In the genomic region with DNA sequence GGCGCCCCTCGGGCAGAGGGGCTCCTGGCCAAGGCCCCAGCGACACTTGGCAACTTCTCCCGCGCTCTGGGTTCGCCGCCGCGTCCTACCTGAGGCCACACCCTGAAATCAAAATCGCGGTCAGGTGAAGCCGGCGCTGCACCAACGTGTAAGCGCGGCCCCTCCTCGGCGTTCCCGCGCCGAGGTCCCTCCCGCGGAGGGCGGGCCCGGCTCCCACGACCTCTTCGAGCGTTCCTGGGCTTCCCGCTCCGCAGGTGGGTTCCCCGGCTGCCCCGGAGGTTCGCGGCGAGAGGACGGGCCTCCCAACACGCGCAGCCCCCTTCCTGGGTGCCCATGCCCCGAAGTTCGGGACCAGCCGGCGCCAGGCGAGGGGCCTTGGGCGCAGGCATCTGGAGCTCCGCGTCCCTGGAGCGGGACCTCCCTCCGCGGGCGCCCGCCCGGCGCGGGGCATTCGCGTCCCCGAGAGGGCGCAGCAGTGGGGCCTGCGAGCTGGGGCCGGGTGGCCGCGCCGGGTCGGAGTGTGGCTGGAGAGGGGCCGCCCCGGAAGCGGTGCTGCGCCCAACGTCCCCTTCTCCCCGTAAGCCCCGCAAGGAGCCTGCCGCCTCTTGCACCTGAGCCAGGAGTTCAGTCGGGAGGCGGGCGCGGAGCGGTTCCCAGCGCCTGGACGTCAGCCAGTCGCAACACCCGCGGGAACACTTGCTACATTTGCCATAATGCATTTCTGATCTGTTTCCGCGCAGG, we compare ENCODE assay signal across 1 cellular context.
TF ChIP-seq lines count a peak whose summit lies in the region.

No MANE protein-coding gene starts in this region.

TF ChIP-seq in GM23338, 12 proteins besides CTCF, POLR2A, EP300 and RAD21 (continued from another document):
- peak; percentile 17 for TF ChIP-seq EZH2phosphoT487 (IDR thresholded peaks at IDR 0.05; ENCODE audit: unreplicated experiment)
- no peak for TF ChIP-seq STAT1 (IDR thresholded peaks at IDR 0.05; ENCODE audit: unreplicated experiment)
- peak; percentile 46 for TF ChIP-seq EZH2 (IDR thresholded peaks at IDR 0.05; ENCODE audit: low read depth, unreplicated experiment)
- TF ChIP-seq, protein P1, sequence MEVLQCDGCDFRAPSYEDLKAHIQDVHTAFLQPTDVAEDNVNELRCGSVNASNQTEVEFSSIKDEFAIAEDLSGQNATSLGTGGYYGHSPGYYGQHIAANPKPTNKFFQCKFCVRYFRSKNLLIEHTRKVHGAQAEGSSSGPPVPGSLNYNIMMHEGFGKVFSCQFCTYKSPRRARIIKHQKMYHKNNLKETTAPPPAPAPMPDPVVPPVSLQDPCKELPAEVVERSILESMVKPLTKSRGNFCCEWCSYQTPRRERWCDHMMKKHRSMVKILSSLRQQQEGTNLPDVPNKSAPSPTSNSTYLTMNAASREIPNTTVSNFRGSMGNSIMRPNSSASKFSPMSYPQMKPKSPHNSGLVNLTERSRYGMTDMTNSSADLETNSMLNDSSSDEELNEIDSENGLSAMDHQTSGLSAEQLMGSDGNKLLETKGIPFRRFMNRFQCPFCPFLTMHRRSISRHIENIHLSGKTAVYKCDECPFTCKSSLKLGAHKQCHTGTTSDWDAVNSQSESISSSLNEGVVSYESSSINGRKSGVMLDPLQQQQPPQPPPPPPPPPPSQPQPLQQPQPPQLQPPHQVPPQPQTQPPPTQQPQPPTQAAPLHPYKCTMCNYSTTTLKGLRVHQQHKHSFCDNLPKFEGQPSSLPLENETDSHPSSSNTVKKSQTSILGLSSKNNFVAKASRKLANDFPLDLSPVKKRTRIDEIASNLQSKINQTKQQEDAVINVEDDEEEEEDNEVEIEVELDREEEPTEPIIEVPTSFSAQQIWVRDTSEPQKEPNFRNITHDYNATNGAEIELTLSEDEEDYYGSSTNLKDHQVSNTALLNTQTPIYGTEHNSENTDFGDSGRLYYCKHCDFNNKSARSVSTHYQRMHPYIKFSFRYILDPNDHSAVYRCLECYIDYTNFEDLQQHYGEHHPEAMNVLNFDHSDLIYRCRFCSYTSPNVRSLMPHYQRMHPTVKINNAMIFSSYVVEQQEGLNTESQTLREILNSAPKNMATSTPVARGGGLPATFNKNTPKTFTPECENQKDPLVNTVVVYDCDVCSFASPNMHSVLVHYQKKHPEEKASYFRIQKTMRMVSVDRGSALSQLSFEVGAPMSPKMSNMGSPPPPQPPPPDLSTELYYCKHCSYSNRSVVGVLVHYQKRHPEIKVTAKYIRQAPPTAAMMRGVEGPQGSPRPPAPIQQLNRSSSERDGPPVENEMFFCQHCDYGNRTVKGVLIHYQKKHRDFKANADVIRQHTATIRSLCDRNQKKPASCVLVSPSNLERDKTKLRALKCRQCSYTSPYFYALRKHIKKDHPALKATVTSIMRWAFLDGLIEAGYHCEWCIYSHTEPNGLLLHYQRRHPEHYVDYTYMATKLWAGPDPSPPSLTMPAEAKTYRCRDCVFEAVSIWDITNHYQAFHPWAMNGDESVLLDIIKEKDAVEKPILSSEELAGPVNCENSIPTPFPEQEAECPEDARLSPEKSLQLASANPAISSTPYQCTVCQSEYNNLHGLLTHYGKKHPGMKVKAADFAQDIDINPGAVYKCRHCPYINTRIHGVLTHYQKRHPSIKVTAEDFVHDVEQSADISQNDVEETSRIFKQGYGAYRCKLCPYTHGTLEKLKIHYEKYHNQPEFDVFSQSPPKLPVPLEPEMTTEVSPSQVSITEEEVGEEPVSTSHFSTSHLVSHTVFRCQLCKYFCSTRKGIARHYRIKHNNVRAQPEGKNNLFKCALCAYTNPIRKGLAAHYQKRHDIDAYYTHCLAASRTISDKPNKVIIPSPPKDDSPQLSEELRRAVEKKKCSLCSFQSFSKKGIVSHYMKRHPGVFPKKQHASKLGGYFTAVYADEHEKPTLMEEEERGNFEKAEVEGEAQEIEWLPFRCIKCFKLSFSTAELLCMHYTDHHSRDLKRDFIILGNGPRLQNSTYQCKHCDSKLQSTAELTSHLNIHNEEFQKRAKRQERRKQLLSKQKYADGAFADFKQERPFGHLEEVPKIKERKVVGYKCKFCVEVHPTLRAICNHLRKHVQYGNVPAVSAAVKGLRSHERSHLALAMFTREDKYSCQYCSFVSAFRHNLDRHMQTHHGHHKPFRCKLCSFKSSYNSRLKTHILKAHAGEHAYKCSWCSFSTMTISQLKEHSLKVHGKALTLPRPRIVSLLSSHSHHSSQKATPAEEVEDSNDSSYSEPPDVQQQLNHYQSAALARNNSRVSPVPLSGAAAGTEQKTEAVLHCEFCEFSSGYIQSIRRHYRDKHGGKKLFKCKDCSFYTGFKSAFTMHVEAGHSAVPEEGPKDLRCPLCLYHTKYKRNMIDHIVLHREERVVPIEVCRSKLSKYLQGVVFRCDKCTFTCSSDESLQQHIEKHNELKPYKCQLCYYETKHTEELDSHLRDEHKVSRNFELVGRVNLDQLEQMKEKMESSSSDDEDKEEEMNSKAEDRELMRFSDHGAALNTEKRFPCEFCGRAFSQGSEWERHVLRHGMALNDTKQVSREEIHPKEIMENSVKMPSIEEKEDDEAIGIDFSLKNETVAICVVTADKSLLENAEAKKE (CRISPR knock-in tag; IDR thresholded peaks at IDR 0.05) = no peak
TF ChIP-seq in GM23338: peak in this region for 2.
